Comparison of ENCODE assay signal across 12 cellular contexts in the genomic region with DNA sequence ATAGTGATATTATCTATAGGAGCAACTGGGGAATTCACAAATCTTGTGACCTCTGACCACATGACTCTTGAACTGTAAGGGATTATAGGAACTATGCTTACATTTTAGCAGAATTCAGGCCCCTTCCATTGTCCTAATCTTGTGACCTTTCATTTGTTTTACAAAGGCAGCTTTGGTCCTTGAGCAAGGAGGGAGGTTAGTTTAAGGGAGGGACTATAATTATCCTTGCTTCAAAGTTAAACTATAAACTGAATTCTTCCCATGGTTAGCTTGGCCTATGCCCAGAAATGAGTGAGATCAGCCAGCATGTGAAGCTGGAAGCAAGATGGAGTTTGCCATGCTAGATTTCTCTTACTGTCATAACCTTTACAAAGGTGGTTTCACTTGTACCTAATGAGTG.
"Had no signal": no experiment of that assay in that cellular context is flagged by ENCODE, and none has a peak within 500 bp of the region (broad histone marks: within the 10 kb centered on the region; RNA-seq: fewer than 3 reads in every experiment).

No MANE protein-coding gene starts in this region.

- ATAC-seq: effector memory CD8-positive, alpha-beta T cell; right cardiac atrium; T-helper 17 cell had no signal

- DNase-seq: activated CD4-positive, alpha-beta T cell treated with anti-CD3 and anti-CD28 coated beads, Interleukin-2, amount 10 ng/mL, durations not matched to agents 7 days and 5 days; activated CD4-positive, CD25-positive, alpha-beta regulatory T cell; amniotic stem cell; cerebellar nuclear complex; effector memory CD8-positive, alpha-beta T cell; erythroblast; naive B cell; right cardiac atrium; stimulated activated CD4-positive, alpha-beta T cell treated with anti-CD3 and anti-CD28 coated beads, Interleukin-2, amount 100 ng/mL, for 24 hours; stimulated activated naive CD4-positive, alpha-beta T cell; substantia nigra; T-helper 17 cell had no signal
